In the genomic region with DNA sequence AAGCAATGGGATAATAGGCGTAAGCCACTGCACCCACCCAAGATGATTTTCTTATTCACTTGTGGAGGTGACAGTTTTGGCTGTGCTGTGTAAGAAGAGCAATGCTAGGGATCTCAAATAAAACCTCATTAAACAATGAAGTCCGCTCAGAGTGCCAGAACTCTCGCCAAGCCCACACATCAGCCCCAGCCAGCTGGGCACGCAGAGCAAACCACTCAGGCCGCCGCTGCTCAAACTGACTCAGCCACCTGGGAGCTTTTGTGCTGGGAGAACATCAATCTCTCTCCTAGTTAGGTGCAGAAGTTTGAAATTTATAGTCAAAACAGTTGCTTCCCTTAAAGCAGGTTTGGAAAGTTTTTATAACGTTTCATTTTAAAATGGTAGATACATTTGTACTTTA, we compare ENCODE assay signal across 23 cellular contexts.
"Had no signal": no experiment of that assay in that cellular context is flagged by ENCODE, and none has a peak within 500 bp of the region (broad histone marks: within the 10 kb centered on the region; RNA-seq: fewer than 3 reads in every experiment).

No MANE protein-coding gene starts in this region.

- FAIRE-seq: colon had no signal

- ATAC-seq: activated CD8-positive, alpha-beta memory T cell treated with anti-CD3 and anti-CD28 coated beads, Interleukin-2, amount 10 ng/mL, durations not matched to agents 7 days and 5 days; activated naive CD4-positive, alpha-beta T cell treated with anti-CD3 and anti-CD28 coated beads, Interleukin-2, amount 50 U/mL, for 72 hours; activated naive CD8-positive, alpha-beta T cell treated with anti-CD3 and anti-CD28 coated beads, Interleukin-2, amount 50 U/mL, for 24 hours; activated T-cell treated with anti-CD3 and anti-CD28 coated beads, Interleukin-2, amount 50 U/mL, for 4 hours; WTC11 had no signal

- DNase-seq: activated CD4-positive, alpha-beta T cell treated with anti-CD3 and anti-CD28 coated beads, Interleukin-2, amount 10 ng/mL, durations not matched to agents 24 days and 14 days; activated CD4-positive, alpha-beta T cell treated with anti-CD3 and anti-CD28 coated beads, Interleukin-2, amount 50 U/mL, for 48 hours; activated CD4-positive, CD25-positive, alpha-beta regulatory T cell treated with anti-CD3 and anti-CD28 coated beads, Interleukin-2, amount 50 U/mL, for 72 hours; activated CD8-positive, alpha-beta memory T cell treated with anti-CD3 and anti-CD28 coated beads, Interleukin-2, amount 10 ng/mL, durations not matched to agents 7 days and 5 days; activated effector memory CD4-positive, alpha-beta T cell treated with anti-CD3 and anti-CD28 coated beads, Interleukin-2, amount 50 U/mL, for 16 hours; activated naive CD4-positive, alpha-beta T cell treated with Interleukin-2 at 50 U/mL for 16 hours; activated naive CD8-positive, alpha-beta T cell treated with anti-CD3 and anti-CD28 coated beads, Interleukin-2, amount 50 U/mL, for 24 hours; activated T-cell treated with anti-CD3 and anti-CD28 coated beads, Interleukin-2, amount 50 U/mL, for 4 hours; amniotic stem cell; cerebellar nuclear complex; KG1; MV-4-11; NCI-H1105 treated with DMSO at 0.1 percent for 48 hours; NCI-H1930; NCI-H345; NCI-H524; NCI-H82; Peyer's patch; Right ventricle myocardium superior; T-helper 9 cell had no signal
